Comparison of ENCODE assay signal across 12 cellular contexts in genomic region chr2:136527560-136527959, GRCh38.
DNase-seq lines count a peak whose midpoint lies in the region; ATAC-seq and TF ChIP-seq lines count a peak whose summit lies in the region.
"Had no signal": no experiment of that assay in that cellular context is flagged by ENCODE, and none has a peak within 500 bp of the region (broad histone marks: within the 10 kb centered on the region; RNA-seq: fewer than 3 reads in every experiment).

No MANE protein-coding gene starts in this region.

- CTCF ChIA-PET in WTC11 (lab: Charles Lee) = no interaction called here

- no peak overlapping the region for H3K27ac Mint-ChIP-seq in WTC11
- H3K27ac Mint-ChIP-seq in activated T-helper 2 cell treated with anti-CD3 and anti-CD28 coated beads, Interferon-gamma antibody, Interleukin-2, Interleukin-4, amounts not matched to agents 10 μg/mL and 5 μg/mL and 100 μg/mL, durations not matched to agents 14 hours and 24 hours and 36 hours = no peak overlapping the region
- H3K27ac Mint-ChIP-seq: naive thymus-derived CD4-positive, alpha-beta T cell; stimulated activated naive CD8-positive, alpha-beta T cell treated with anti-CD3 and anti-CD28 coated beads, Interleukin-15, amount 100 ng/mL, for 72 hours had no signal

- TF ChIP-seq CTCF in WTC11 (IDR thresholded peaks at IDR 0.05) = no peak

- no peak overlapping the region for H3K4me3 Mint-ChIP-seq in WTC11
- H3K4me3 Mint-ChIP-seq in activated T-helper 2 cell treated with anti-CD3 and anti-CD28 coated beads, Interferon-gamma antibody, Interleukin-2, Interleukin-4, amounts not matched to agents 10 μg/mL and 5 μg/mL and 100 μg/mL, durations not matched to agents 14 hours and 24 hours and 36 hours (ENCODE audit: low read depth) = no peak overlapping the region
- H3K4me3 Mint-ChIP-seq: naive thymus-derived CD4-positive, alpha-beta T cell; stimulated activated naive CD8-positive, alpha-beta T cell treated with anti-CD3 and anti-CD28 coated beads, Interleukin-15, amount 100 ng/mL, for 72 hours had no signal

- H3K9me3 Mint-ChIP-seq in WTC11 = no peaks in the 10 kb centered on the region
- no peaks in the 10 kb centered on the region for H3K9me3 Mint-ChIP-seq in activated T-helper 2 cell treated with anti-CD3 and anti-CD28 coated beads, Interferon-gamma antibody, Interleukin-2, Interleukin-4, amounts not matched to agents 10 μg/mL and 5 μg/mL and 100 μg/mL, durations not matched to agents 14 hours and 24 hours and 36 hours

- H3K4me1 Mint-ChIP-seq in WTC11 = no peaks in the 10 kb centered on the region
- H3K4me1 Mint-ChIP-seq in activated T-helper 2 cell treated with anti-CD3 and anti-CD28 coated beads, Interferon-gamma antibody, Interleukin-2, Interleukin-4, amounts not matched to agents 10 μg/mL and 5 μg/mL and 100 μg/mL, durations not matched to agents 14 hours and 24 hours and 36 hours (ENCODE audit: low read depth) = no peaks in the 10 kb centered on the region
- H3K4me1 Mint-ChIP-seq: naive thymus-derived CD4-positive, alpha-beta T cell; stimulated activated naive CD8-positive, alpha-beta T cell treated with anti-CD3 and anti-CD28 coated beads, Interleukin-15, amount 100 ng/mL, for 72 hours had no signal

- intact Hi-C loops in activated T-helper 2 cell treated with anti-CD3 and anti-CD28 coated beads, Interferon-gamma antibody, Interleukin-2, Interleukin-4, amounts not matched to agents 10 μg/mL and 5 μg/mL and 100 μg/mL, durations not matched to agents 14 hours and 24 hours and 36 hours (cut with micrococcal nuclease) = no loop called here

- H3K27me3 Mint-ChIP-seq in WTC11 (ENCODE audit: low read depth) = no peaks in the 10 kb centered on the region; the same call in 1 of the 2 replicates
- H3K27me3 Mint-ChIP-seq in activated T-helper 2 cell treated with anti-CD3 and anti-CD28 coated beads, Interferon-gamma antibody, Interleukin-2, Interleukin-4, amounts not matched to agents 10 μg/mL and 5 μg/mL and 100 μg/mL, durations not matched to agents 14 hours and 24 hours and 36 hours (ENCODE audit: low read depth) = no peaks in the 10 kb centered on the region

- DNase-seq in EH (ENCODE audit: low read depth) (peak; percentile 1), HuH-7 (ENCODE audit: low spot score) (peak; percentile 12), WTC11 (ENCODE audit: low spot score) (peak; percentile 50), iPS DF 4.7 (ENCODE audit: extremely low read depth, low spot score) (peak; percentile 19), NCI-H446 treated with DMSO at 0.1 percent for 48 hours (lab: John Stamatoyannopoulos, UW) (no peak), hippocampal formation (lab: John Stamatoyannopoulos, UW) (no peak)
- no peak for DNase-seq in activated T-helper 2 cell treated with anti-CD3 and anti-CD28 coated beads, Interferon-gamma antibody, Interleukin-2, Interleukin-4, amounts not matched to agents 10 μg/mL and 5 μg/mL and 100 μg/mL, durations not matched to agents 14 hours and 24 hours and 36 hours (ENCODE audit: low spot score)
- DNase-seq: hypothalamus; naive thymus-derived CD4-positive, alpha-beta T cell; NCI-H2107; stimulated activated naive CD8-positive, alpha-beta T cell treated with anti-CD3 and anti-CD28 coated beads, Interleukin-15, amount 100 ng/mL, for 72 hours had no signal

- no peaks in the 10 kb centered on the region for H3K36me3 Mint-ChIP-seq in WTC11
- H3K36me3 Mint-ChIP-seq in activated T-helper 2 cell treated with anti-CD3 and anti-CD28 coated beads, Interferon-gamma antibody, Interleukin-2, Interleukin-4, amounts not matched to agents 10 μg/mL and 5 μg/mL and 100 μg/mL, durations not matched to agents 14 hours and 24 hours and 36 hours (ENCODE audit: low read depth) = no peaks in the 10 kb centered on the region

- POLR2A ChIA-PET in WTC11 (lab: Charles Lee) = interaction anchor here (0.5 kb wide), 1 partner anchor 91 kb away, joined by 5 read pairs; no protein-coding TSS in a partner anchor

- ATAC-seq in WTC11 (peak; percentile 78), GM21390 (IDR thresholded peaks at IDR 0.05; ENCODE audit: unreplicated experiment) (no peak)
- ATAC-seq: naive thymus-derived CD4-positive, alpha-beta T cell; stimulated activated naive CD8-positive, alpha-beta T cell treated with anti-CD3 and anti-CD28 coated beads, Interleukin-15, amount 100 ng/mL, for 72 hours had no signal

TF ChIP-seq in WTC11, 78 proteins besides CTCF, POLR2A, EP300 and RAD21 (continues in another document):
- TF ChIP-seq ZBTB21 (CRISPR knock-in tag; IDR thresholded peaks at IDR 0.05; ENCODE audit: borderline replicate concordance) (0 out of 2 replicates have a peak, but pooled peaks have one; percentile 25), GABPB1 (CRISPR knock-in tag; IDR thresholded peaks at IDR 0.05) (no peak), MLX (CRISPR knock-in tag; IDR thresholded peaks at IDR 0.05) (no peak), PRDM15 (CRISPR knock-in tag; IDR thresholded peaks at IDR 0.05) (no peak), IRF1 (CRISPR knock-in tag; IDR thresholded peaks at IDR 0.05) (no peak), NR2C2 (CRISPR knock-in tag; IDR thresholded peaks at IDR 0.05) (no peak), ZNF317 (CRISPR knock-in tag; IDR thresholded peaks at IDR 0.05; ENCODE audit: borderline replicate concordance, low read depth) (no peak), JAZF1 (CRISPR knock-in tag; IDR thresholded peaks at IDR 0.05) (no peak), NFYB (CRISPR knock-in tag; conservative IDR thresholded peaks at IDR 0.05; ENCODE audit: low read depth) (0 out of 2 replicates have a peak, but pooled peaks have one; percentile 14), RELA (CRISPR knock-in tag; IDR thresholded peaks at IDR 0.05; ENCODE audit: borderline replicate concordance) (no peak), ZNF281 (CRISPR knock-in tag; IDR thresholded peaks at IDR 0.05) (0 out of 2 replicates have a peak, but pooled peaks have one; percentile 28), SMAD4 (CRISPR knock-in tag; IDR thresholded peaks at IDR 0.05) (no peak)

Comparison
In these comparisons a context has a peak if more than half of its experiments do, and no peak if none do; other contexts are left out.
1. DNase-seq: peak in EH (single experiment), HuH-7 (single experiment), WTC11 (single experiment) and iPS DF 4.7 (single experiment); none in activated T-helper 2 cell treated with anti-CD3 and anti-CD28 coated beads, Interferon-gamma antibody, Interleukin-2, Interleukin-4, amounts not matched to agents 10 μg/mL and 5 μg/mL and 100 μg/mL, durations not matched to agents 14 hours and 24 hours and 36 hours (single experiment), NCI-H446 treated with DMSO at 0.1 percent for 48 hours (single experiment) and hippocampal formation (0 of 2).